8 cellular contexts compared by ENCODE assay signal in genomic region chr1:31936966-31937299, GRCh38.
DNase-seq lines count a peak whose midpoint lies in the region; ATAC-seq lines count a peak whose summit lies in the region.

No MANE protein-coding gene starts in this region.

- H3K4me3 ChIP-seq in HUES6 (ENCODE audit: low read depth, low read length) (peak overlapping the region; percentile 74), iPS-18c (ENCODE audit: insufficient read depth, low read depth, low read length) (peak overlapping the region; percentile 91)

- no peaks in the 10 kb centered on the region for H3K9me3 Mint-ChIP-seq in activated naive CD8-positive, alpha-beta T cell (ENCODE audit: low read depth)
- H3K9me3 Mint-ChIP-seq in stimulated activated naive CD8-positive, alpha-beta T cell treated with anti-CD3 and anti-CD28 coated beads, Interleukin-15, amount 100 ng/mL, for 72 hours = no peaks in the 10 kb centered on the region

- H3K4me1 ChIP-seq in HUES6 (ENCODE audit: control insufficient read depth, insufficient read depth, low read length) = peaks cover 41% of the 10 kb centered on the region

- H3K36me3 ChIP-seq in HUES6 (ENCODE audit: control insufficient read depth, insufficient read depth, low read length) = no peaks in the 10 kb centered on the region

- H3K9me3 ChIP-seq in HUES6 (ENCODE audit: control insufficient read depth, insufficient read depth, low read depth, low read length) (no peaks in the 10 kb centered on the region), iPS-18c (ENCODE audit: control insufficient read depth, insufficient read depth, low read length) (no peaks in the 10 kb centered on the region)

- peaks cover 73% of the 10 kb centered on the region for H3K4me1 Mint-ChIP-seq in activated naive CD8-positive, alpha-beta T cell (ENCODE audit: low read depth)
- peaks cover 74% of the 10 kb centered on the region for H3K4me1 Mint-ChIP-seq in stimulated activated naive CD8-positive, alpha-beta T cell treated with anti-CD3 and anti-CD28 coated beads, Interleukin-15, amount 100 ng/mL, for 72 hours

- no peak for DNase-seq in stimulated activated naive CD8-positive, alpha-beta T cell treated with anti-CD3 and anti-CD28 coated beads, Interleukin-15, amount 100 ng/mL, for 72 hours
- DNase-seq in D341Med (ENCODE audit: low spot score) (no peak), hippocampal formation (lab: John Stamatoyannopoulos, UW) (no peak)
- DNase-seq in activated CD4-positive, alpha-beta T cell treated with anti-CD3 and anti-CD28 coated beads for 1 hour = no peak

- no peak for ATAC-seq in stimulated activated naive CD8-positive, alpha-beta T cell treated with anti-CD3 and anti-CD28 coated beads, Interleukin-15, amount 100 ng/mL, for 72 hours
- no peak for ATAC-seq in GM18517 (IDR thresholded peaks at IDR 0.05; ENCODE audit: unreplicated experiment)

- peaks cover 6% of the 10 kb centered on the region for H3K36me3 Mint-ChIP-seq in activated naive CD8-positive, alpha-beta T cell

- H3K27me3 Mint-ChIP-seq in activated naive CD8-positive, alpha-beta T cell = no peaks in the 10 kb centered on the region
- no peaks in the 10 kb centered on the region for H3K27me3 Mint-ChIP-seq in stimulated activated naive CD8-positive, alpha-beta T cell treated with anti-CD3 and anti-CD28 coated beads, Interleukin-15, amount 100 ng/mL, for 72 hours

- peak overlapping the region; percentile 71 for H3K9ac ChIP-seq in HUES6 (ENCODE audit: low read length)

- no peak overlapping the region for H3K27ac ChIP-seq in HUES6 (ENCODE audit: low read depth, low read length)

- H3K27ac Mint-ChIP-seq in activated naive CD8-positive, alpha-beta T cell = peak overlapping the region; percentile 92
- H3K27ac Mint-ChIP-seq in stimulated activated naive CD8-positive, alpha-beta T cell treated with anti-CD3 and anti-CD28 coated beads, Interleukin-15, amount 100 ng/mL, for 72 hours = peak overlapping the region; percentile 94 to 99

- peak overlapping the region; percentile 100 for H3K4me3 Mint-ChIP-seq in activated naive CD8-positive, alpha-beta T cell
- peak overlapping the region; percentile 93 to 99 for H3K4me3 Mint-ChIP-seq in stimulated activated naive CD8-positive, alpha-beta T cell treated with anti-CD3 and anti-CD28 coated beads, Interleukin-15, amount 100 ng/mL, for 72 hours

- no peaks in the 10 kb centered on the region for H3K27me3 ChIP-seq in HUES6 (ENCODE audit: control insufficient read depth, insufficient read depth, low read length)
